In genomic region chr19:8552810-8553209, GRCh38 we compare ENCODE assay signal across 13 cellular contexts. TPM values are rescaled to one million over a fixed set of nuclear protein-coding genes. Genes with fewer than 3 reads are reported as not detected.
DNase-seq lines count a peak whose midpoint lies in the region; ATAC-seq, FAIRE-seq and TF ChIP-seq lines count a peak whose summit lies in the region.
"Had no signal": no experiment of that assay in that cellular context is flagged by ENCODE, and none has a peak within 500 bp of the region (broad histone marks: within the 10 kb centered on the region; RNA-seq: fewer than 3 reads in every experiment).

No MANE protein-coding gene starts in this region.

- no peak overlapping the region for H2AFZ ChIP-seq in HepG2 (ENCODE audit: low read length)
- no peak overlapping the region for H2AFZ ChIP-seq in smooth muscle cell (ENCODE audit: low read depth)

- no peak for TF ChIP-seq RAD21 in HepG2 (CRISPR knock-in tag; IDR thresholded peaks at IDR 0.05)

- intact Hi-C loops in HepG2 (cut with micrococcal nuclease; ENCODE audit: unreplicated experiment) (no loop called here), right lobe of liver (cut with DNase I) (no loop called here)

- no peak for TF ChIP-seq CTCF in HepG2 (CRISPR knock-in tag; IDR thresholded peaks at IDR 0.05)
- TF ChIP-seq CTCF in right lobe of liver (IDR thresholded peaks at IDR 0.05) = no peak
- no peak for TF ChIP-seq CTCF in endodermal cell (conservative IDR thresholded peaks at IDR 0.05)
- no peak for TF ChIP-seq CTCF in tibial nerve (IDR thresholded peaks at IDR 0.05)
- no peak for TF ChIP-seq CTCF in smooth muscle cell (IDR thresholded peaks at IDR 0.05; ENCODE audit: borderline replicate concordance, insufficient read depth, poor library complexity, severe bottlenecking)

- no peak overlapping the region for H3K9ac ChIP-seq in HepG2 (ENCODE audit: insufficient read depth, low read depth, low read length)
- H3K9ac ChIP-seq in endodermal cell (ENCODE audit: extremely low read depth, low read length, poor library complexity, severe bottlenecking) = no peak overlapping the region
- H3K9ac ChIP-seq in smooth muscle cell (ENCODE audit: low read depth) = no peak overlapping the region

- in situ Hi-C loops in HepG2 (cut with HindIII; ENCODE audit: extremely low pct_ligation_motif_present, low pct_unique_long_range_greater_than_20kb) = no loop called here

- H3K27ac ChIP-seq in HepG2 (ENCODE audit: extremely low read length, insufficient read depth, low read length) = no peak overlapping the region
- H3K27ac ChIP-seq in right lobe of liver = no peak overlapping the region
- H3K27ac ChIP-seq in endodermal cell (ENCODE audit: low read depth, low read length) = no peak overlapping the region
- H3K27ac ChIP-seq in tibial nerve = peak overlapping the region in 3 of 4 donors; percentile 7 to 55 (median 33)
- H3K27ac ChIP-seq in smooth muscle cell (ENCODE audit: low read depth) = no peak overlapping the region
- H3K27ac ChIP-seq: SJSA1 had no signal

- H3K4me1 ChIP-seq in HepG2 (ENCODE audit: insufficient read depth, low read length) = peaks cover 3% of the 10 kb centered on the region; the same call in 1 of the 2 replicates
- no peaks in the 10 kb centered on the region for H3K4me1 ChIP-seq in right lobe of liver
- no peaks in the 10 kb centered on the region for H3K4me1 ChIP-seq in endodermal cell (ENCODE audit: control insufficient read depth, insufficient read depth, low read length)
- H3K4me1 ChIP-seq in tibial nerve = peaks cover 0 to 8% (median 0%) of the 10 kb centered on the region in 4 donors
- H3K4me1 ChIP-seq in smooth muscle cell (ENCODE audit: low read depth) = no peaks in the 10 kb centered on the region
- H3K4me1 ChIP-seq: Caco-2, SJSA1 had no signal

- no peak overlapping the region for H3K4me3 ChIP-seq in HepG2 (replicated peaks in 1 of 3; ENCODE audit: insufficient read depth in 1 of 3, low read depth in 2 of 3, low read length in 3 of 3)
- no peak overlapping the region for H3K4me3 ChIP-seq in right lobe of liver
- H3K4me3 ChIP-seq in endodermal cell (ENCODE audit: low read length) = no peak overlapping the region
- peak overlapping the region in 1 of 4 donors; percentile 1 for H3K4me3 ChIP-seq in tibial nerve
- no peak overlapping the region for H3K4me3 ChIP-seq in smooth muscle cell
- H3K4me3 ChIP-seq: SJSA1 had no signal

- H3K27ac Mint-ChIP-seq in endodermal cell = no peak overlapping the region
- H3K27ac Mint-ChIP-seq: activated naive CD4-positive, alpha-beta T cell treated with anti-CD3 and anti-CD28 coated beads, Interleukin-2, amount 50 U/mL, for 24 hours; stimulated activated naive CD8-positive, alpha-beta T cell treated with anti-CD3 and anti-CD28 coated beads, Interleukin-15, Interleukin-2, amounts not matched to agents 100 ng/mL and 50 ng/mL, for 24 hours had no signal

- CTCF ChIA-PET in HepG2 (lab: Yijun Ruan, JAX; ENCODE audit: low intra/inter-chr PET ratio, low total read pairs) = no interaction called here

- TF ChIP-seq EP300 in HepG2 (IDR thresholded peaks at IDR 0.05; ENCODE audit: low read depth in 2 of 2, low read length in 2 of 2) (no peak), HepG2 (CRISPR knock-in tag; IDR thresholded peaks at IDR 0.05; ENCODE audit: borderline replicate concordance) (no peak), tibial nerve (IDR thresholded peaks at IDR 0.05) (no peak)

- peaks cover 3% of the 10 kb centered on the region for H3K9me3 Mint-ChIP-seq in endodermal cell
- H3K9me3 Mint-ChIP-seq: activated naive CD4-positive, alpha-beta T cell treated with anti-CD3 and anti-CD28 coated beads, Interleukin-2, amount 50 U/mL, for 24 hours; stimulated activated naive CD8-positive, alpha-beta T cell treated with anti-CD3 and anti-CD28 coated beads, Interleukin-15, Interleukin-2, amounts not matched to agents 100 ng/mL and 50 ng/mL, for 24 hours had no signal

- BruUV-seq in HepG2 (replicated peaks; lab: Mats Ljungman, UMichigan) = no TSS peak

- DNase-seq in HepG2 (ENCODE audit: low spot score) = peak; percentile 58
- no peak for DNase-seq in right lobe of liver
- DNase-seq in OCI-M1 (lab: John Stamatoyannopoulos, UW) = peak; percentile 69
- DNase-seq in endodermal cell = peak; percentile 83
- DNase-seq in tibial nerve (ENCODE audit: low spot score in 2 of 2) = no peak
- DNase-seq in smooth muscle cell (lab: John Stamatoyannopoulos, UW; ENCODE audit: unreplicated experiment) = no peak

- H3K36me3 Mint-ChIP-seq in endodermal cell (ENCODE audit: low read depth) = peaks cover 7% of the 10 kb centered on the region

- peaks cover 25% of the 10 kb centered on the region for H3K27me3 Mint-ChIP-seq in endodermal cell (ENCODE audit: insufficient read depth)
- H3K27me3 Mint-ChIP-seq: activated naive CD4-positive, alpha-beta T cell treated with anti-CD3 and anti-CD28 coated beads, Interleukin-2, amount 50 U/mL, for 24 hours; stimulated activated naive CD8-positive, alpha-beta T cell treated with anti-CD3 and anti-CD28 coated beads, Interleukin-15, Interleukin-2, amounts not matched to agents 100 ng/mL and 50 ng/mL, for 24 hours had no signal

- H3K4me1 Mint-ChIP-seq in endodermal cell = peaks cover 2% of the 10 kb centered on the region

- H3K27me3 ChIP-seq in HepG2 (ENCODE audit: control insufficient read depth in 1 of 2, insufficient read depth in 2 of 2, low read length in 2 of 2) (no peaks in the 10 kb centered on the region; a peak in 1 of 5 replicates), right lobe of liver (no peaks in the 10 kb centered on the region), endodermal cell (ENCODE audit: control insufficient read depth, insufficient read depth, low read length, poor library complexity, severe bottlenecking) (no peaks in the 10 kb centered on the region), tibial nerve (no peaks in the 10 kb centered on the region), smooth muscle cell (ENCODE audit: low read depth) (no peaks in the 10 kb centered on the region)
- H3K27me3 ChIP-seq: SJSA1 had no signal

- TF ChIP-seq POLR2A in HepG2 (IDR thresholded peaks at IDR 0.05; ENCODE audit: insufficient read depth in 1 of 2, low read depth in 2 of 2, low read length in 2 of 2) = no peak
- TF ChIP-seq POLR2A in right lobe of liver (IDR thresholded peaks at IDR 0.05) = no peak
- TF ChIP-seq POLR2A in tibial nerve (IDR thresholded peaks at IDR 0.05) = no peak

- no peaks in the 10 kb centered on the region for H3F3A ChIP-seq in smooth muscle cell (ENCODE audit: low read depth)

- WGBS in HepG2 (ENCODE audit: low lambda C conversion rate) = 71% methylated on average over 10 of the region's 10 CpGs
- WGBS in right lobe of liver (ENCODE audit: insufficient coverage, low coverage, low lambda C conversion rate, missing lambda C conversion rate) = 86% methylated on average over 2 of the region's 10 CpGs
- WGBS in endodermal cell (ENCODE audit: insufficient coverage in 1 of 2, insufficient read length in 1 of 2), 2 experiments = 90 to 98% methylated on average over 5 to 10 of the region's 10 CpGs
- 35 to 48% methylated on average over 10 of the region's 10 CpGs for WGBS in tibial nerve, 2 donors
- 85% methylated on average over 10 of the region's 10 CpGs for WGBS in smooth muscle cell (ENCODE audit: low lambda C conversion rate)

- H3K4me2 ChIP-seq in HepG2 (ENCODE audit: low read depth, low read length) = no peak overlapping the region
- H3K4me2 ChIP-seq in smooth muscle cell = no peak overlapping the region

- H3K36me3 ChIP-seq in HepG2 (replicated peaks in 1 of 2; ENCODE audit: control insufficient read depth in 1 of 2, insufficient read depth in 2 of 2, low read length in 2 of 2) (no peaks in the 10 kb centered on the region), right lobe of liver (no peaks in the 10 kb centered on the region), endodermal cell (ENCODE audit: control insufficient read depth, insufficient read depth, low read length) (no peaks in the 10 kb centered on the region), tibial nerve (peaks cover 0 to 34% (median 0%) of the 10 kb centered on the region in 3 donors), smooth muscle cell (ENCODE audit: low read depth) (no peaks in the 10 kb centered on the region)
- H3K36me3 ChIP-seq: SJSA1 had no signal

- H4K20me1 ChIP-seq in HepG2 (ENCODE audit: insufficient read depth, low read length) = no peaks in the 10 kb centered on the region
- H4K20me1 ChIP-seq in smooth muscle cell (ENCODE audit: low read depth) = no peaks in the 10 kb centered on the region

- ATAC-seq in HepG2 = peak; percentile 67
- ATAC-seq in right lobe of liver = no peak
- no peak for ATAC-seq in GM21619 (IDR thresholded peaks at IDR 0.05; ENCODE audit: unreplicated experiment)
- no peak for ATAC-seq in HG02981 (IDR thresholded peaks at IDR 0.05; ENCODE audit: unreplicated experiment)

- no peak overlapping the region for H3K4me3 Mint-ChIP-seq in endodermal cell
- H3K4me3 Mint-ChIP-seq: activated naive CD4-positive, alpha-beta T cell treated with anti-CD3 and anti-CD28 coated beads, Interleukin-2, amount 50 U/mL, for 24 hours; stimulated activated naive CD8-positive, alpha-beta T cell treated with anti-CD3 and anti-CD28 coated beads, Interleukin-15, Interleukin-2, amounts not matched to agents 100 ng/mL and 50 ng/mL, for 24 hours had no signal

- POLR2A ChIA-PET in HepG2 (lab: Yijun Ruan, JAX) = no interaction called here

- no peaks in the 10 kb centered on the region for H3K9me3 ChIP-seq in HepG2 (ENCODE audit: low read length)
- H3K9me3 ChIP-seq in right lobe of liver = no peaks in the 10 kb centered on the region
- no peaks in the 10 kb centered on the region for H3K9me3 ChIP-seq in endodermal cell (ENCODE audit: control insufficient read depth, low read length)
- H3K9me3 ChIP-seq in tibial nerve = no peaks in the 10 kb centered on the region
- no peaks in the 10 kb centered on the region for H3K9me3 ChIP-seq in smooth muscle cell (replicated peaks; ENCODE audit: low read depth)
- H3K9me3 ChIP-seq: Caco-2, SJSA1 had no signal

- H3K79me2 ChIP-seq in HepG2 (ENCODE audit: insufficient read depth, low read length) = no peaks in the 10 kb centered on the region
- H3K79me2 ChIP-seq in smooth muscle cell (ENCODE audit: low read depth) = no peaks in the 10 kb centered on the region

- no peak for FAIRE-seq in HepG2 (lab: Jason Lieb, UNC)

RNA-seq across cellular contexts. Expression of gene MYO1F, which starts 24.4 kb away (rescaled TPM):
- total RNA-seq in HepG2 (2016; rRNA removed; fragmentation: Illumina TruSeq; extraction: Trizol) = 0.09 and 0.13 TPM in 2 replicates
- 0.20 and 0.26 TPM in 2 replicates for total RNA-seq in HepG2 (2016; cell fraction: cytosol; rRNA removed; fragmentation: Illumina TruSeq; extraction: Trizol; ENCODE audit: low read depth)
- total RNA-seq in HepG2 (2016; cell fraction: insoluble cytoplasmic fraction; rRNA removed; fragmentation: Illumina TruSeq; extraction: Trizol) = 0.11 and 0.16 TPM in 2 replicates
- 0.21 and 0.80 TPM in 2 replicates for total RNA-seq in HepG2 (2016; cell fraction: membrane; rRNA removed; fragmentation: Illumina TruSeq; extraction: Trizol)
- total RNA-seq in HepG2 (2016; cell fraction: nucleus; rRNA removed; fragmentation: Illumina TruSeq; extraction: Trizol) = not detected in 2 replicates
- polyA plus RNA-seq in HepG2 (2011; rRNA removed) = 0.13 and 0.34 TPM in 2 replicates
- 0.13 and 0.30 TPM in 2 replicates for polyA plus RNA-seq in HepG2 (2011; cell fraction: cytosol; rRNA removed)
- 0.40 and 0.64 TPM in 2 replicates for polyA plus RNA-seq in HepG2 (2011; cell fraction: nucleus; rRNA removed)
- polyA plus RNA-seq in HepG2 (2012) = 0.42 and 1.5 TPM in 2 replicates
- polyA plus RNA-seq in HepG2 (2016; cell fraction: cytosol; fragmentation: Illumina TruSeq; extraction: Trizol; ENCODE audit: low read depth) = 0.25 and 0.37 TPM in 2 replicates
- 0.16 TPM in 1 of 2 replicates, not detected in the other for polyA plus RNA-seq in HepG2 (2016; cell fraction: insoluble cytoplasmic fraction; fragmentation: Illumina TruSeq; extraction: Trizol; ENCODE audit: low read depth)
- 0.32 and 0.36 TPM in 2 replicates for polyA plus RNA-seq in HepG2 (2016; cell fraction: membrane; fragmentation: Illumina TruSeq; extraction: Trizol; ENCODE audit: low read depth)
- polyA plus RNA-seq in HepG2 (2016; cell fraction: nucleus; fragmentation: Illumina TruSeq; extraction: Trizol; ENCODE audit: insufficient read depth, low read depth) = 0.17 and 0.21 TPM in 2 replicates
- polyA minus RNA-seq in HepG2 (2011; rRNA and poly(A)+ RNA removed; ENCODE audit: low replicate concordance) = 0.42 and 0.63 TPM in 2 replicates
- not detected in 2 replicates for polyA minus RNA-seq in HepG2 (2011; cell fraction: cytosol; rRNA and poly(A)+ RNA removed)
- polyA minus RNA-seq in HepG2 (2011; cell fraction: nucleus; rRNA and poly(A)+ RNA removed) = not detected in 2 replicates
- 10 to 100 TPM in 4 of 6 experiments, 1 to 10 TPM in 2; 7.9 to 21.5 (median 10.2) TPM for total RNA-seq in right lobe of liver
- total RNA-seq in endodermal cell = 1 to 10 TPM in 1 of 2 donors, under 1 TPM in 1; 0.57 to 1.1 TPM
- polyA plus RNA-seq in endodermal cell (2013, experiment 1 of 2) = 0.68 TPM
- polyA plus RNA-seq in endodermal cell (2013, experiment 2 of 2) = 0.33 TPM
- total RNA-seq in tibial nerve = 10 to 100 TPM; 20.3 to 61.5 (median 21.7) TPM
- 0.22 TPM in 1 of 2 replicates, not detected in the other for total RNA-seq in smooth muscle cell
- polyA plus RNA-seq in smooth muscle cell = 1.4 and 4.1 TPM in 2 replicates

RNA-seq across cellular contexts. Expression of gene ZNF414, which starts 38.8 kb away (rescaled TPM):
- total RNA-seq in HepG2 (2016; rRNA removed; fragmentation: Illumina TruSeq; extraction: Trizol) (1.4 and 2.5 TPM in 2 replicates), right lobe of liver (10 to 100 TPM in 4 of 6 experiments, 1 to 10 TPM in 2; 9.5 to 17.4 (median 11.9) TPM), endodermal cell (10 to 100 TPM; 22.6 to 23.7 TPM), tibial nerve (10 to 100 TPM; 10.3 to 62.4 (median 21.2) TPM), smooth muscle cell (1.3 and 10.2 TPM in 2 replicates)
- total RNA-seq in HepG2 (2016; cell fraction: cytosol; rRNA removed; fragmentation: Illumina TruSeq; extraction: Trizol; ENCODE audit: low read depth) = 2.2 and 2.4 TPM in 2 replicates
- total RNA-seq in HepG2 (2016; cell fraction: insoluble cytoplasmic fraction; rRNA removed; fragmentation: Illumina TruSeq; extraction: Trizol) = 2.7 and 2.8 TPM in 2 replicates
- 2.8 and 5.6 TPM in 2 replicates for total RNA-seq in HepG2 (2016; cell fraction: membrane; rRNA removed; fragmentation: Illumina TruSeq; extraction: Trizol)
- total RNA-seq in HepG2 (2016; cell fraction: nucleus; rRNA removed; fragmentation: Illumina TruSeq; extraction: Trizol) = 3.3 and 3.4 TPM in 2 replicates
- polyA plus RNA-seq in HepG2 (2011; rRNA removed) (2.8 and 4.0 TPM in 2 replicates), smooth muscle cell (33.0 and 42.4 TPM in 2 replicates)
- polyA plus RNA-seq in HepG2 (2011; cell fraction: cytosol; rRNA removed) = 1.9 and 2.9 TPM in 2 replicates
- polyA plus RNA-seq in HepG2 (2011; cell fraction: nucleus; rRNA removed) = 19.1 and 28.1 TPM in 2 replicates
- polyA plus RNA-seq in HepG2 (2012) = 5.5 and 7.5 TPM in 2 replicates
- polyA plus RNA-seq in HepG2 (2016; cell fraction: cytosol; fragmentation: Illumina TruSeq; extraction: Trizol; ENCODE audit: low read depth) = 8.4 and 9.5 TPM in 2 replicates
- 10.1 and 10.3 TPM in 2 replicates for polyA plus RNA-seq in HepG2 (2016; cell fraction: insoluble cytoplasmic fraction; fragmentation: Illumina TruSeq; extraction: Trizol; ENCODE audit: low read depth)
- polyA plus RNA-seq in HepG2 (2016; cell fraction: membrane; fragmentation: Illumina TruSeq; extraction: Trizol; ENCODE audit: low read depth) = 11.5 and 15.0 TPM in 2 replicates
- polyA plus RNA-seq in HepG2 (2016; cell fraction: nucleus; fragmentation: Illumina TruSeq; extraction: Trizol; ENCODE audit: insufficient read depth, low read depth) = 20.2 and 25.1 TPM in 2 replicates
- polyA minus RNA-seq in HepG2 (2011; rRNA and poly(A)+ RNA removed; ENCODE audit: low replicate concordance) = 2.0 and 7.2 TPM in 2 replicates
- 3.4 and 7.1 TPM in 2 replicates for polyA minus RNA-seq in HepG2 (2011; cell fraction: cytosol; rRNA and poly(A)+ RNA removed)
- 2.6 and 4.6 TPM in 2 replicates for polyA minus RNA-seq in HepG2 (2011; cell fraction: nucleus; rRNA and poly(A)+ RNA removed)
- 20.2 TPM for polyA plus RNA-seq in endodermal cell (2013, experiment 1 of 2)
- polyA plus RNA-seq in endodermal cell (2013, experiment 2 of 2) = 25.0 TPM

RNA-seq across cellular contexts. Expression of gene PRAM1, which starts 50.4 kb away (rescaled TPM):
- total RNA-seq in HepG2 (2016; rRNA removed; fragmentation: Illumina TruSeq; extraction: Trizol) = not detected in 2 replicates
- total RNA-seq in HepG2 (2016; cell fraction: cytosol; rRNA removed; fragmentation: Illumina TruSeq; extraction: Trizol; ENCODE audit: low read depth) = not detected in 2 replicates
- not detected in 2 replicates for total RNA-seq in HepG2 (2016; cell fraction: insoluble cytoplasmic fraction; rRNA removed; fragmentation: Illumina TruSeq; extraction: Trizol)
- not detected in 2 replicates for total RNA-seq in HepG2 (2016; cell fraction: membrane; rRNA removed; fragmentation: Illumina TruSeq; extraction: Trizol)
- not detected in 2 replicates for total RNA-seq in HepG2 (2016; cell fraction: nucleus; rRNA removed; fragmentation: Illumina TruSeq; extraction: Trizol)
- 0.03 TPM in 1 of 2 replicates, not detected in the other for polyA plus RNA-seq in HepG2 (2011; rRNA removed)
- polyA plus RNA-seq in HepG2 (2011; cell fraction: cytosol; rRNA removed) = 0.03 TPM in 1 of 2 replicates, not detected in the other
- polyA plus RNA-seq in HepG2 (2011; cell fraction: nucleus; rRNA removed) = 0.33 and 0.35 TPM in 2 replicates
- 0.15 TPM in 1 of 2 replicates, not detected in the other for polyA plus RNA-seq in HepG2 (2012)
- polyA plus RNA-seq in HepG2 (2016; cell fraction: cytosol; fragmentation: Illumina TruSeq; extraction: Trizol; ENCODE audit: low read depth) = not detected in 2 replicates
- polyA plus RNA-seq in HepG2 (2016; cell fraction: insoluble cytoplasmic fraction; fragmentation: Illumina TruSeq; extraction: Trizol; ENCODE audit: low read depth) = not detected in 2 replicates
- not detected in 2 replicates for polyA plus RNA-seq in HepG2 (2016; cell fraction: membrane; fragmentation: Illumina TruSeq; extraction: Trizol; ENCODE audit: low read depth)
- not detected in 2 replicates for polyA plus RNA-seq in HepG2 (2016; cell fraction: nucleus; fragmentation: Illumina TruSeq; extraction: Trizol; ENCODE audit: insufficient read depth, low read depth)
- polyA minus RNA-seq in HepG2 (2011; rRNA and poly(A)+ RNA removed; ENCODE audit: low replicate concordance) = not detected in 2 replicates
- polyA minus RNA-seq in HepG2 (2011; cell fraction: cytosol; rRNA and poly(A)+ RNA removed) = not detected in 2 replicates
- polyA minus RNA-seq in HepG2 (2011; cell fraction: nucleus; rRNA and poly(A)+ RNA removed) = not detected in 2 replicates
- total RNA-seq in right lobe of liver = 1 to 10 TPM in 5 of 6 experiments, under 1 TPM in 1; 0.74 to 3.3 (median 1.5) TPM
- 1 to 10 TPM in 1 of 2 donors, under 1 TPM in 1; 0.40 to 1.9 TPM for total RNA-seq in endodermal cell
- 1.00 TPM for polyA plus RNA-seq in endodermal cell (2013, experiment 1 of 2)
- polyA plus RNA-seq in endodermal cell (2013, experiment 2 of 2) = 0.58 TPM
- 1 to 10 TPM; 1.3 to 3.6 (median 1.6) TPM for total RNA-seq in tibial nerve
- total RNA-seq in smooth muscle cell = not detected in 2 replicates
- 0.18 and 0.74 TPM in 2 replicates for polyA plus RNA-seq in smooth muscle cell
- total RNA-seq: Caco-2, glomerular endothelial cell, SJSA1 had no signal

RNA-seq across cellular contexts. Expression of gene ADAMTS10, which starts 57.7 kb away (rescaled TPM):
- total RNA-seq in HepG2 (2016; rRNA removed; fragmentation: Illumina TruSeq; extraction: Trizol) (0.49 TPM in 1 of 2 replicates, not detected in the other), right lobe of liver (10 to 100 TPM in 3 of 6 experiments, 1 to 10 TPM in 3; 5.0 to 12.2 (median 9.3) TPM), endodermal cell (10 to 100 TPM; 19.3 to 35.9 TPM), tibial nerve (100 to 1,000 TPM in 1 of 4 donors, 10 to 100 TPM in 3; 37.3 to 140 (median 66.6) TPM), smooth muscle cell (13.1 and 18.3 TPM in 2 replicates)
- total RNA-seq in HepG2 (2016; cell fraction: cytosol; rRNA removed; fragmentation: Illumina TruSeq; extraction: Trizol; ENCODE audit: low read depth) = not detected in 2 replicates
- 0.24 TPM in 1 of 2 replicates, not detected in the other for total RNA-seq in HepG2 (2016; cell fraction: insoluble cytoplasmic fraction; rRNA removed; fragmentation: Illumina TruSeq; extraction: Trizol)
- total RNA-seq in HepG2 (2016; cell fraction: membrane; rRNA removed; fragmentation: Illumina TruSeq; extraction: Trizol) = not detected in 2 replicates
- total RNA-seq in HepG2 (2016; cell fraction: nucleus; rRNA removed; fragmentation: Illumina TruSeq; extraction: Trizol) = 1.2 TPM in 1 of 2 replicates, not detected in the other
- polyA plus RNA-seq in HepG2 (2011; rRNA removed) (1.7 and 3.0 TPM in 2 replicates), smooth muscle cell (14.1 and 21.9 TPM in 2 replicates)
- polyA plus RNA-seq in HepG2 (2011; cell fraction: cytosol; rRNA removed) = 0.46 and 0.68 TPM in 2 replicates
- 33.0 and 37.3 TPM in 2 replicates for polyA plus RNA-seq in HepG2 (2011; cell fraction: nucleus; rRNA removed)
- 2.1 and 3.0 TPM in 2 replicates for polyA plus RNA-seq in HepG2 (2012)
- polyA plus RNA-seq in HepG2 (2016; cell fraction: cytosol; fragmentation: Illumina TruSeq; extraction: Trizol; ENCODE audit: low read depth) = not detected in 2 replicates
- not detected in 2 replicates for polyA plus RNA-seq in HepG2 (2016; cell fraction: insoluble cytoplasmic fraction; fragmentation: Illumina TruSeq; extraction: Trizol; ENCODE audit: low read depth)
- not detected in 2 replicates for polyA plus RNA-seq in HepG2 (2016; cell fraction: membrane; fragmentation: Illumina TruSeq; extraction: Trizol; ENCODE audit: low read depth)
- polyA plus RNA-seq in HepG2 (2016; cell fraction: nucleus; fragmentation: Illumina TruSeq; extraction: Trizol; ENCODE audit: insufficient read depth, low read depth) = 0.67 and 1.2 TPM in 2 replicates
- 1.9 and 2.8 TPM in 2 replicates for polyA minus RNA-seq in HepG2 (2011; rRNA and poly(A)+ RNA removed; ENCODE audit: low replicate concordance)
- 0.79 TPM in 1 of 2 replicates, not detected in the other for polyA minus RNA-seq in HepG2 (2011; cell fraction: cytosol; rRNA and poly(A)+ RNA removed)
- 7.1 and 8.1 TPM in 2 replicates for polyA minus RNA-seq in HepG2 (2011; cell fraction: nucleus; rRNA and poly(A)+ RNA removed)
- 45.0 TPM for polyA plus RNA-seq in endodermal cell (2013, experiment 1 of 2)
- 37.3 TPM for polyA plus RNA-seq in endodermal cell (2013, experiment 2 of 2)

Comparison
In these comparisons a context has a peak if more than half of its experiments do, and no peak if none do; other contexts are left out.
1. DNase-seq: peak in HepG2 (single experiment), OCI-M1 (single experiment) and endodermal cell (single experiment); none in right lobe of liver (0 of 3), tibial nerve (0 of 2) and smooth muscle cell (single experiment).
2. H3K27ac ChIP-seq: peak in tibial nerve (3 of 4); none in HepG2 (single experiment), right lobe of liver (0 of 3), endodermal cell (single experiment) and smooth muscle cell (single experiment).